ENCODE assay signal across 18 cellular contexts in genomic region chr12:27905285-27906126, GRCh38.
"Had no signal": no experiment of that assay in that cellular context is flagged by ENCODE, and none has a peak within 500 bp of the region (broad histone marks: within the 10 kb centered on the region; RNA-seq: fewer than 3 reads in every experiment).

No MANE protein-coding gene starts in this region.

- H3K4me3 ChIP-seq: cardiac muscle cell, colonic mucosa, heart right ventricle, lung, right atrium auricular region, tibial artery had no signal

- H3K27me3 ChIP-seq: cardiac muscle cell, colonic mucosa, heart right ventricle, right atrium auricular region, tibial artery had no signal

- DNase-seq: activated CD4-positive, alpha-beta T cell treated with anti-CD3 and anti-CD28 coated beads, Interleukin-2, amount 50 U/mL, for 4 hours; activated CD4-positive, CD25-positive, alpha-beta regulatory T cell treated with anti-CD3 and anti-CD28 coated beads, Interleukin-2, amount 50 U/mL, for 72 hours; activated CD8-positive, alpha-beta memory T cell treated with anti-CD3 and anti-CD28 coated beads, Interleukin-2, amount 10 ng/mL, durations not matched to agents 7 days and 5 days; activated gamma-delta T cell; activated naive CD8-positive, alpha-beta T cell treated with anti-CD3 and anti-CD28 coated beads, Interleukin-2, amount 10 ng/mL, durations not matched to agents 7 days and 5 days; activated T-cell treated with anti-CD3 and anti-CD28 coated beads, Interleukin-2, amount 50 U/mL, for 24 hours; aorta; colonic mucosa; heart right ventricle; immature natural killer cell; left colon; naive B cell; SW 1271; tibial artery had no signal

- H3K36me3 ChIP-seq: cardiac muscle cell, colonic mucosa, heart right ventricle, right atrium auricular region, tibial artery had no signal

- ATAC-seq: activated CD8-positive, alpha-beta memory T cell treated with anti-CD3 and anti-CD28 coated beads, Interleukin-2, amount 10 ng/mL, durations not matched to agents 7 days and 5 days; heart right ventricle; left colon; stimulated activated effector memory CD8-positive, alpha-beta T cell treated with anti-CD3 and anti-CD28 coated beads, Interleukin-12 subunit alpha, Interleukin-12 subunit beta, amount 100 ng/mL, for 72 hours had no signal

- H3K4me1 ChIP-seq: colonic mucosa, tibial artery had no signal

- H3K9me3 ChIP-seq: colonic mucosa, heart right ventricle, right atrium auricular region, tibial artery had no signal

- H3K27ac ChIP-seq: cardiac muscle cell, colonic mucosa, heart right ventricle, right atrium auricular region, tibial artery had no signal
